ENCODE assay signal across 8 cellular contexts in the genomic region with DNA sequence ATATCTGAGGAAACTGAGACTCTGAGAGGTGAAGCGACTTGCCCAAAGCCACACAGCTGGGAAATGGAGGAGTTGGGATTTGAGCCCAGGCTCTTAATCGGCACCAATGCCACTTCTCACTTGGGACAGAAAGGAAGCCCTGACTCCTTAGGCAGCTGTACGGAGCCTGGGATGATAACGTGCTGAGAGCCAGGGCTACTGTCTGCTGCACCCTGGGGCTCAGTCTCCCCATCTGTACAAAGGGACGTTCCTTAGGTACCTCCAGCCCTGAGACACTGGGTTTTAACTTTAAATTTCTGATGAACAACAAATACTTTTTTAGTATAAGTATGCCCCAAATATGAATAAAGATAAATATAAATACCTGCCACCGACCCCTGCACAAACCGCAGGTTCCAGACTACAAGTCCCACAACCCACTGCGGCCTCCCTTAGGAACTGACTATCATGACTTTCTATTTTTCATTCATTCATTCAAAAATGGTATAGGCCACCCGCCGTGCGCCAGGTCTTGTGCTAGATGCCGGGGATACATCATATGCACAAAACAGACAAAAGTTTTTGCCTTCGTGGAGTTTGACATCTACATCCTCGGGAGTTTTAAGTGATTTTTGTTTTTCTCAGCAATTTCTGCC. TPM values are rescaled to one million over a fixed set of nuclear protein-coding genes. Genes with fewer than 3 reads are reported as not detected.
A peak's percentile ranks its signal among the peaks of the same experiment; 100 is the strongest.
DNase-seq lines count a peak whose midpoint lies in the region; ATAC-seq and TF ChIP-seq lines count a peak whose summit lies in the region.

No MANE protein-coding gene starts in this region.

- dilution Hi-C loops in mammary epithelial cell (cut with HindIII; ENCODE audit: low sequenced_read_pairs) = no loop called here

- H3K36me3 ChIP-seq in mammary epithelial cell (ENCODE audit: insufficient read depth, low read length) (no peaks in the 10 kb centered on the region), kidney epithelial cell (ENCODE audit: control insufficient read depth, insufficient read depth, low read length) (no peaks in the 10 kb centered on the region)

- H3K4me3 ChIP-seq in LNCaP clone FGC (ENCODE audit: low read depth, low read length) = peak overlapping the region; percentile 82
- peak overlapping the region; percentile 63 to 98 (median 93) for H3K4me3 ChIP-seq in mammary epithelial cell (replicated peaks in 1 of 3; ENCODE audit: insufficient read depth in 1 of 3, low read depth in 2 of 3, low read length in 3 of 3)
- peak overlapping the region; percentile 95 for H3K4me3 ChIP-seq in kidney epithelial cell (ENCODE audit: low read depth, low read length)

- TF ChIP-seq CTCF in LNCaP clone FGC (IDR thresholded peaks at IDR 0.05; ENCODE audit: control insufficient read depth, extremely low read depth, insufficient read depth) (no peak), mammary epithelial cell (conservative IDR thresholded peaks at IDR 0.05 in 1 of 2, IDR thresholded peaks at IDR 0.05 in 1 of 2; ENCODE audit: extremely low read depth in 1 of 2, insufficient read depth in 1 of 2, low read depth in 1 of 2, low read length in 2 of 2) (no peak), kidney epithelial cell (IDR thresholded peaks at IDR 0.05; ENCODE audit: insufficient read depth, low read length, poor library complexity, severe bottlenecking) (no peak)

- peak; percentile 76 for DNase-seq in COR-L47 (lab: John Stamatoyannopoulos, UW)
- no peak for DNase-seq in LNCaP clone FGC (ENCODE audit: low read depth)
- peak in 3 of 5 experiments; percentile 35 to 67 (median 53) for DNase-seq in T-helper 2 cell
- DNase-seq in mammary epithelial cell = no peak
- DNase-seq in kidney epithelial cell (ENCODE audit: low read depth) = peak; percentile 29
- DNase-seq in stimulated activated CD4-positive, alpha-beta T cell treated with anti-CD3 and anti-CD28 coated beads, TNF-alpha, amount 100 ng/mL, for 24 hours (ENCODE audit: low read depth in 3 of 3) = peak in 2 of 3 experiments; percentile 60 to 61
- no peak for DNase-seq in 8988T

- peak overlapping the region; percentile 52 for H3K9ac ChIP-seq in mammary epithelial cell (ENCODE audit: insufficient read depth, low read length)

- 12% methylated on average over 14 of the region's 14 CpGs for WGBS in mammary epithelial cell (ENCODE audit: low coverage, missing lambda C conversion rate)

- peak overlapping the region; percentile 69 for H3K27ac ChIP-seq in mammary epithelial cell (ENCODE audit: insufficient read depth, low read depth, low read length)

- H3K27me3 ChIP-seq in mammary epithelial cell (ENCODE audit: insufficient read depth, low read length) = no peaks in the 10 kb centered on the region
- no peaks in the 10 kb centered on the region for H3K27me3 ChIP-seq in kidney epithelial cell (ENCODE audit: control insufficient read depth, insufficient read depth, low read length)

- peak overlapping the region; percentile 95 for H2AFZ ChIP-seq in mammary epithelial cell (ENCODE audit: low read depth, low read length)

- H3K4me1 ChIP-seq in mammary epithelial cell (ENCODE audit: insufficient read depth, low read length) = peaks cover 23% of the 10 kb centered on the region

- no peaks in the 10 kb centered on the region for H4K20me1 ChIP-seq in mammary epithelial cell (ENCODE audit: insufficient read depth, low read length)

- H3K79me2 ChIP-seq in mammary epithelial cell (ENCODE audit: insufficient read depth, low read length) = peaks cover 43% of the 10 kb centered on the region

- peak; percentile 18 for ATAC-seq in GM21723 (IDR thresholded peaks at IDR 0.05; ENCODE audit: unreplicated experiment)

- H3K4me2 ChIP-seq in mammary epithelial cell (ENCODE audit: insufficient read depth, low read depth, low read length) = peak overlapping the region; percentile 78

- CTCF ChIA-PET in mammary epithelial cell (lab: Charles Lee; ENCODE audit: low non-redundant PET) = no interaction called here

- no peaks in the 10 kb centered on the region for H3K9me3 ChIP-seq in mammary epithelial cell (replicated peaks; ENCODE audit: insufficient read depth, low read length)

- BruUV-seq in mammary epithelial cell (replicated peaks; lab: Mats Ljungman, UMichigan) = no TSS peak

- intact Hi-C loops in mammary epithelial cell (cut with micrococcal nuclease) = loop anchor here (5.0 kb wide), 1 partner anchor 128 kb away; no protein-coding TSS in a partner anchor

- in situ Hi-C loops in mammary epithelial cell (cut with MboI; ENCODE audit: low sequenced_read_pairs in 2 of 2) = no loop called here

RNA-seq across cellular contexts. Expression of a gene that starts 0.8 kb away (rescaled TPM):
- total RNA-seq in mammary epithelial cell (10 to 100 TPM; 55.5 to 95.3 TPM), kidney epithelial cell (57.0 and 91.7 TPM in 2 replicates)
- polyA plus RNA-seq in mammary epithelial cell = 91.0 TPM
- polyA minus RNA-seq in mammary epithelial cell = 106 TPM

RNA-seq across cellular contexts. Expression of a gene that starts 6.4 kb away (rescaled TPM):
- total RNA-seq in mammary epithelial cell = under 1 TPM; 0.67 to 0.94 TPM
- 0.10 TPM for polyA plus RNA-seq in mammary epithelial cell
- polyA minus RNA-seq in mammary epithelial cell = not detected
- not detected in 2 replicates for total RNA-seq in kidney epithelial cell

RNA-seq across cellular contexts. Expression of a gene that starts 39.5 kb away (rescaled TPM):
- under 1 TPM; 0.17 to 0.19 TPM for total RNA-seq in mammary epithelial cell
- 0.15 TPM for polyA plus RNA-seq in mammary epithelial cell
- not detected for polyA minus RNA-seq in mammary epithelial cell
- total RNA-seq in kidney epithelial cell = 0.14 and 0.17 TPM in 2 replicates

RNA-seq across cellular contexts. Expression of a gene that starts 49.1 kb away (rescaled TPM):
- total RNA-seq in mammary epithelial cell = 100 to 1,000 TPM in 1 of 2 donors, 10 to 100 TPM in 1; 28.7 to 110 TPM
- 57.1 TPM for polyA plus RNA-seq in mammary epithelial cell
- 43.7 TPM for polyA minus RNA-seq in mammary epithelial cell
- total RNA-seq in kidney epithelial cell = 1.5 and 2.3 TPM in 2 replicates

Comparison
In these comparisons a context has a peak if more than half of its experiments do, and no peak if none do; other contexts are left out.
1. DNase-seq: peak in COR-L47 (single experiment), T-helper 2 cell (3 of 5), kidney epithelial cell (single experiment) and stimulated activated CD4-positive, alpha-beta T cell treated with anti-CD3 and anti-CD28 coated beads, TNF-alpha, amount 100 ng/mL, for 24 hours (2 of 3); none in LNCaP clone FGC (single experiment), mammary epithelial cell (single experiment) and 8988T (single experiment).
2. Peak in every context shown above with its lines, with median percentiles within 50 percentile points of each other: H3K4me3 ChIP-seq.